In genomic region chr22:44155115-44155514, GRCh38 we compare ENCODE assay signal across 27 cellular contexts. TPM values are rescaled to one million over a fixed set of nuclear protein-coding genes. Genes with fewer than 3 reads are reported as not detected.
DNase-seq lines count a peak whose midpoint lies in the region; ATAC-seq, FAIRE-seq and TF ChIP-seq lines count a peak whose summit lies in the region.
"Had no signal": no experiment of that assay in that cellular context is flagged by ENCODE, and none has a peak within 500 bp of the region (broad histone marks: within the 10 kb centered on the region; RNA-seq: fewer than 3 reads in every experiment).

No MANE protein-coding gene starts in this region.

- POLR2A ChIA-PET in H1 (lab: Charles Lee; ENCODE audit: partially characterized antibody), result interaction anchor here (1.0 to 1.2 kb wide), 2 partner anchors 8 to 59 kb away, joined by 3 read pairs; no protein-coding TSS in a partner anchor

- H3K9me3 Mint-ChIP-seq in stimulated activated naive CD8-positive, alpha-beta T cell treated with anti-CD3 and anti-CD28 coated beads, Interleukin-15, amount 100 ng/mL, for 72 hours, result no peaks in the 10 kb centered on the region
- H3K9me3 Mint-ChIP-seq: CD4-positive, CD25-positive, alpha-beta regulatory T cell; IgD-negative memory B cell had no signal

- no peak for TF ChIP-seq CTCF in H1 (IDR thresholded peaks at IDR 0.05; ENCODE audit: control extremely low read depth in 1 of 3, insufficient read depth in 1 of 3, low read depth in 1 of 3, low read length in 3 of 3)

- intact Hi-C loops in Right ventricle myocardium superior (cut with DNase I) (no loop called here), cardiac septum (cut with DNase I) (no loop called here)

- no peaks in the 10 kb centered on the region for H3K9me3 ChIP-seq in H1 (ENCODE audit: insufficient read depth in 2 of 2, low read depth in 1 of 2, low read length in 1 of 2)
- H3K9me3 ChIP-seq: BLaER1 had no signal

- peaks cover 8% of the 10 kb centered on the region; the same call in 1 of the 2 replicates for H3K23me2 ChIP-seq in H1 (ENCODE audit: low read depth, low read length)

- no peak overlapping the region for H3K27ac ChIP-seq in H1 (ENCODE audit: low read depth, low read length)
- H3K27ac ChIP-seq: BLaER1, KMS-11 had no signal

- H4K91ac ChIP-seq in H1 (replicated peaks; ENCODE audit: insufficient read length, low read length), result peak overlapping the region; percentile 94

- H3K27ac Mint-ChIP-seq in stimulated activated naive CD8-positive, alpha-beta T cell treated with anti-CD3 and anti-CD28 coated beads, Interleukin-15, amount 100 ng/mL, for 72 hours, result no peak overlapping the region
- H3K27ac Mint-ChIP-seq: CD4-positive, CD25-positive, alpha-beta regulatory T cell; IgD-negative memory B cell had no signal

- no peak overlapping the region for H3K23ac ChIP-seq in H1 (ENCODE audit: insufficient read length)

- H3K4ac ChIP-seq in H1 (replicated peaks; ENCODE audit: insufficient read length, low read depth, low read length), result no peak overlapping the region

- H3K79me1 ChIP-seq in H1 (ENCODE audit: low read depth, low read length), result no peaks in the 10 kb centered on the region; the same call in 1 of the 2 replicates

- FAIRE-seq in H1 (lab: Jason Lieb, UNC), result no peak
- FAIRE-seq: A204.1, G401.6 had no signal

- H3K4me3 Mint-ChIP-seq in stimulated activated naive CD8-positive, alpha-beta T cell treated with anti-CD3 and anti-CD28 coated beads, Interleukin-15, amount 100 ng/mL, for 72 hours, result no peak overlapping the region
- H3K4me3 Mint-ChIP-seq: CD4-positive, CD25-positive, alpha-beta regulatory T cell; IgD-negative memory B cell had no signal

- H2AFZ ChIP-seq in H1 (ENCODE audit: low read length), result no peak overlapping the region

- H2BK20ac ChIP-seq in H1 (ENCODE audit: low read length), result peak overlapping the region; percentile 38

- H4K5ac ChIP-seq in H1 (ENCODE audit: insufficient read length, low read depth, low read length), result no peak overlapping the region

- no peak overlapping the region; a peak in 1 of 7 replicates for H3K9ac ChIP-seq in H1 (replicated peaks in 1 of 4; ENCODE audit: extremely low read depth in 1 of 4, low read depth in 3 of 4, low read length in 3 of 4)
- H3K9ac ChIP-seq: BLaER1, KMS-11 had no signal

- no peak overlapping the region for H4K8ac ChIP-seq in H1 (ENCODE audit: extremely low read depth, insufficient read depth, low read length)

- no peaks in the 10 kb centered on the region for H3K79me2 ChIP-seq in H1 (ENCODE audit: control insufficient read depth in 1 of 2, insufficient read depth in 2 of 2, low read length in 2 of 2)

- TF ChIP-seq RAD21 in H1 (IDR thresholded peaks at IDR 0.05 in 1 of 2, conservative IDR thresholded peaks at IDR 0.05 in 1 of 2; ENCODE audit: low read depth in 2 of 2, low read length in 2 of 2), result no peak

- peak overlapping the region; percentile 99; the same call in 1 of the 2 replicates for H2AK5ac ChIP-seq in H1 (ENCODE audit: low read depth, low read length)

- CTCF ChIA-PET in H1 (lab: Charles Lee; ENCODE audit: partially characterized antibody), result interaction anchor here (0.6 to 1.1 kb wide), 4 partner anchors 8 to 177 kb away, joined by 3 to 4 read pairs (median 3); no protein-coding TSS in a partner anchor

- H2BK12ac ChIP-seq in H1 (ENCODE audit: low read depth, low read length), result peak overlapping the region; percentile 98

- no peak for TF ChIP-seq POLR2A in H1 (IDR thresholded peaks at IDR 0.05; ENCODE audit: control extremely low read depth in 1 of 2, low read depth in 2 of 2, low read length in 2 of 2)

- H3K27me3 ChIP-seq in H1 (replicated peaks in 1 of 4; ENCODE audit: control insufficient read depth in 3 of 4, extremely low read depth in 1 of 4, insufficient read depth in 3 of 4, low read length in 3 of 4), result no peaks in the 10 kb centered on the region

- H3K14ac ChIP-seq in H1 (ENCODE audit: insufficient read length), result no peak overlapping the region

- no peak overlapping the region for H3K4me2 ChIP-seq in H1 (ENCODE audit: insufficient read depth in 1 of 2, low read depth in 2 of 2, low read length in 2 of 2)
- H3K4me2 ChIP-seq: BLaER1, KMS-11 had no signal

- no peak overlapping the region for H2BK120ac ChIP-seq in H1 (replicated peaks; ENCODE audit: low read depth, low read length)

- 95% methylated on average over 12 of the region's 14 CpGs; no CpG with 5 or more reads in 1 of the 2 experiments for WGBS in H1 (ENCODE audit: extremely low coverage in 1 of 2, insufficient coverage in 1 of 2, insufficient read length in 1 of 2, insufficient replicate concordance in 2 of 2, low coverage in 1 of 2, low lambda C conversion rate in 2 of 2, missing lambda C conversion rate in 1 of 2), 2 experiments

- no peak for TF ChIP-seq EP300 in H1 (IDR thresholded peaks at IDR 0.05; ENCODE audit: borderline replicate concordance in 1 of 2, low read depth in 2 of 2, low read length in 2 of 2)

- H4K20me1 ChIP-seq in H1 (replicated peaks in 1 of 2; ENCODE audit: control insufficient read depth in 1 of 2, insufficient read depth in 2 of 2, low read length in 2 of 2), result no peaks in the 10 kb centered on the region
- H4K20me1 ChIP-seq: BLaER1 had no signal

- peak overlapping the region; percentile 15 for H3K18ac ChIP-seq in H1 (ENCODE audit: extremely low read depth, low read length)

- H3K56ac ChIP-seq in H1 (replicated peaks; ENCODE audit: insufficient read length, low read depth, low read length), result peak overlapping the region; percentile 91

- H3K4me1 Mint-ChIP-seq in stimulated activated naive CD8-positive, alpha-beta T cell treated with anti-CD3 and anti-CD28 coated beads, Interleukin-15, amount 100 ng/mL, for 72 hours, result no peaks in the 10 kb centered on the region
- H3K4me1 Mint-ChIP-seq: CD4-positive, CD25-positive, alpha-beta regulatory T cell; IgD-negative memory B cell had no signal

- peak overlapping the region; percentile 86; the same call in 1 of the 2 replicates for H2BK5ac ChIP-seq in H1 (ENCODE audit: low read depth, low read length)

- ATAC-seq in Right ventricle myocardium superior (ENCODE audit: poor library complexity) (no peak), GM18498 (IDR thresholded peaks at IDR 0.05; ENCODE audit: unreplicated experiment) (no peak)
- peak; percentile 42 for ATAC-seq in stimulated activated naive CD8-positive, alpha-beta T cell treated with anti-CD3 and anti-CD28 coated beads, Interleukin-15, amount 100 ng/mL, for 72 hours

- H3K4me1 ChIP-seq in H1 (replicated peaks in 1 of 4; ENCODE audit: control insufficient read depth in 3 of 4, insufficient read depth in 4 of 4, low read length in 3 of 4), result peaks cover 4 to 18% (median 12%) of the 10 kb centered on the region in 4 experiments; a peak in 6 of 7 replicates

- no peaks in the 10 kb centered on the region for H3K27me3 Mint-ChIP-seq in stimulated activated naive CD8-positive, alpha-beta T cell treated with anti-CD3 and anti-CD28 coated beads, Interleukin-15, amount 100 ng/mL, for 72 hours
- H3K27me3 Mint-ChIP-seq: CD4-positive, CD25-positive, alpha-beta regulatory T cell; IgD-negative memory B cell had no signal

- H3K36me3 ChIP-seq in H1 (ENCODE audit: control insufficient read depth in 2 of 4, insufficient read depth in 4 of 4, low read length in 3 of 4), result no peaks in the 10 kb centered on the region; a peak in 1 of 8 replicates
- H3K36me3 ChIP-seq: BLaER1 had no signal

- peak overlapping the region; percentile 61; the same call in 1 of the 2 replicates for H2BK15ac ChIP-seq in H1 (ENCODE audit: low read length)

- DNase-seq in Right ventricle myocardium superior, result peak; percentile 16
- DNase-seq in cardiac septum (ENCODE audit: low spot score), result no peak
- DNase-seq in NCI-H146 (lab: John Stamatoyannopoulos, UW), result peak; percentile 60
- no peak for DNase-seq in H1 (ENCODE audit: low read depth in 1 of 2, low spot score in 2 of 2)
- no peak for DNase-seq in stimulated activated naive CD8-positive, alpha-beta T cell treated with anti-CD3 and anti-CD28 coated beads, Interleukin-15, amount 100 ng/mL, for 72 hours
- DNase-seq in activated CD4-positive, CD25-positive, alpha-beta regulatory T cell treated with anti-CD3 and anti-CD28 coated beads, Interleukin-2, amount 50 U/mL, for 72 hours, result no peak
- no peak for DNase-seq in epidermal melanocyte (ENCODE audit: insufficient read length, low spot score)
- DNase-seq: DMS53, GOT3, HCEC 1CT, MM.1S, NCI-H1048, NCI-H1436, NCI-H1930, NCI-H2107, NCI-H446 treated with DMSO at 0.1 percent for 48 hours, NCI-H526, RPMI8226, SHP77 had no signal

- no peak overlapping the region for H3K4me3 ChIP-seq in H1 (ENCODE audit: extremely low read depth in 1 of 4, insufficient read depth in 2 of 4, low read depth in 3 of 4, low read length in 4 of 4)
- H3K4me3 ChIP-seq: BLaER1 had no signal

TF ChIP-seq in H1, 55 proteins besides CTCF, POLR2A, EP300 and RAD21 (continues in another document):
- TF ChIP-seq RFX5 (IDR thresholded peaks at IDR 0.05; ENCODE audit: borderline replicate concordance, low read depth, low read length), result no peak
- TF ChIP-seq KDM5A (IDR thresholded peaks at IDR 0.05; ENCODE audit: low read length), result no peak
- TF ChIP-seq TAF7 (optimal IDR thresholded peaks at IDR 0.05; ENCODE audit: borderline replicate concordance, low read depth, low read length), result no peak
- TF ChIP-seq TCF12 (IDR thresholded peaks at IDR 0.05; ENCODE audit: low read depth, low read length), result no peak
- TF ChIP-seq CHD1 (IDR thresholded peaks at IDR 0.05; ENCODE audit: low read depth, low read length), result no peak
- no peak for TF ChIP-seq SIX5 (IDR thresholded peaks at IDR 0.05; ENCODE audit: low read depth, low read length)

RNA-seq across cellular contexts. Expression of gene PARVG, which starts 25.6 kb away (rescaled TPM):
- total RNA-seq in Right ventricle myocardium superior (3.5 TPM), cardiac septum (2.1 TPM)
- 0.37 and 0.50 TPM in 2 replicates for total RNA-seq in H1 (2021; fragmentation: NEBNext Ultra II Directional; extraction: Animal tissue kit (Norgen Biotek cat#: 25700))
- polyA plus RNA-seq in H1 (2011; rRNA removed), result 0.80 and 1.5 TPM in 2 replicates
- 1.7 TPM for polyA plus RNA-seq in H1 (2011; cell fraction: cytosol; rRNA removed)
- polyA plus RNA-seq in H1 (2011; cell fraction: nucleus; rRNA removed), result 3.1 TPM
- polyA plus RNA-seq in H1 (2012, experiment 1 of 2), result 0.17 to 0.80 TPM (median 0.41 TPM) in 4 replicates
- polyA plus RNA-seq in H1 (2012, experiment 2 of 2), result 0.45 TPM
- 0.95 TPM for polyA plus RNA-seq in H1 (2013, experiment 1 of 2)
- polyA plus RNA-seq in H1 (2013, experiment 2 of 2), result 0.42 TPM
- polyA minus RNA-seq in H1 (2011; rRNA and poly(A)+ RNA removed), result 0.60 and 0.93 TPM in 2 replicates
- 0.81 TPM for polyA minus RNA-seq in H1 (2011; cell fraction: cytosol; rRNA and poly(A)+ RNA removed)
- polyA minus RNA-seq in H1 (2011; cell fraction: nucleus; rRNA and poly(A)+ RNA removed), result 1.5 TPM
- total RNA-seq: SK-MEL-5 had no signal

Comparison
In these comparisons a context has a peak if more than half of its experiments do, and no peak if none do; other contexts are left out.
1. DNase-seq: peak in Right ventricle myocardium superior (single experiment) and NCI-H146 (single experiment); none in cardiac septum (single experiment), H1 (0 of 2), stimulated activated naive CD8-positive, alpha-beta T cell treated with anti-CD3 and anti-CD28 coated beads, Interleukin-15, amount 100 ng/mL, for 72 hours (0 of 2), activated CD4-positive, CD25-positive, alpha-beta regulatory T cell treated with anti-CD3 and anti-CD28 coated beads, Interleukin-2, amount 50 U/mL, for 72 hours (single experiment) and epidermal melanocyte (single experiment).